ENCODE assay signal across 1 cellular context in genomic region chr2:121755237-121756111, GRCh38.
TF ChIP-seq lines count a peak whose summit lies in the region.

TSS of gene TSN (plus strand) at chr2:121755651. CDS start at chr2:121755780, 129 bp downstream.

TF ChIP-seq in H1, 55 proteins besides CTCF, POLR2A, EP300 and RAD21:
- TF ChIP-seq KDM4A (IDR thresholded peaks at IDR 0.05; ENCODE audit: low read depth, low read length, severe bottlenecking) (peak; percentile 100), RNF2 (IDR thresholded peaks at IDR 0.05; ENCODE audit: borderline replicate concordance, low read depth, low read length, missing control alignments, poor library complexity, severe bottlenecking) (no peak), TCF12 (IDR thresholded peaks at IDR 0.05; ENCODE audit: low read depth, low read length) (no peak), SRF (IDR thresholded peaks at IDR 0.05; ENCODE audit: low read depth, low read length) (peak; percentile 91), CREB1 (IDR thresholded peaks at IDR 0.05) (peak; percentile 92), POLR2AphosphoS5 (IDR thresholded peaks at IDR 0.05; ENCODE audit: low read depth, low read length) (peak; percentile 93), GTF2F1 (IDR thresholded peaks at IDR 0.05; ENCODE audit: borderline replicate concordance, low read depth, low read length) (no peak), BACH1 (IDR thresholded peaks at IDR 0.05; ENCODE audit: low read length) (no peak), CBX8 (IDR thresholded peaks at IDR 0.05; ENCODE audit: borderline replicate concordance, low read depth, low read length) (no peak), SIRT6 (IDR thresholded peaks at IDR 0.05; ENCODE audit: low read length) (no peak), FOSL1 (IDR thresholded peaks at IDR 0.05; ENCODE audit: insufficient read depth, low read depth, low read length) (no peak), CHD2 (IDR thresholded peaks at IDR 0.05; ENCODE audit: low read length) (no peak), SIX5 (IDR thresholded peaks at IDR 0.05; ENCODE audit: low read depth, low read length) (peak; percentile 41; the same call in 1 of the 2 replicates), SP2 (IDR thresholded peaks at IDR 0.05; ENCODE audit: low read length) (no peak), KDM1A (IDR thresholded peaks at IDR 0.05; ENCODE audit: borderline replicate concordance, low read length) (no peak), CTBP2 (IDR thresholded peaks at IDR 0.05; ENCODE audit: borderline replicate concordance, insufficient read depth, insufficient read length, low read length) (no peak), EZH2 (IDR thresholded peaks at IDR 0.05; ENCODE audit: low read depth, low read length, severe bottlenecking) (peak; percentile 28), CEBPB (IDR thresholded peaks at IDR 0.05; ENCODE audit: low read depth, low read length) (peak; percentile 63), YY1 (IDR thresholded peaks at IDR 0.05; ENCODE audit: low read depth, low read length) (0 out of 2 replicates have a peak, but pooled peaks have one; percentile 17), RFX5 (IDR thresholded peaks at IDR 0.05; ENCODE audit: borderline replicate concordance, low read depth, low read length) (no peak), CHD1 (IDR thresholded peaks at IDR 0.05; ENCODE audit: low read depth, low read length) (no peak), SUZ12 (IDR thresholded peaks at IDR 0.05; ENCODE audit: low read length) (no peak), POU5F1 (IDR thresholded peaks at IDR 0.05; ENCODE audit: low read depth, low read length) (no peak), TEAD4 (IDR thresholded peaks at IDR 0.05; ENCODE audit: low read depth, low read length) (no peak), ATF2 (IDR thresholded peaks at IDR 0.05; ENCODE audit: low read length) (no peak), NANOG (IDR thresholded peaks at IDR 0.05; ENCODE audit: insufficient read depth, low read depth, low read length, poor library complexity, severe bottlenecking) (peak; percentile 12), SP1 (IDR thresholded peaks at IDR 0.05; ENCODE audit: low read depth, low read length) (peak; percentile 82), GABPA (IDR thresholded peaks at IDR 0.05; ENCODE audit: borderline replicate concordance, insufficient read depth, low read length) (no peak), ATF3 (IDR thresholded peaks at IDR 0.05; ENCODE audit: insufficient read depth, low read depth, low read length) (peak; percentile 97), ZNF274 (IDR thresholded peaks at IDR 0.05; ENCODE audit: borderline replicate concordance, extremely low read depth, low read length) (no peak), TBP (IDR thresholded peaks at IDR 0.05; ENCODE audit: low read depth, low read length) (peak; percentile 86), BRCA1 (IDR thresholded peaks at IDR 0.05; ENCODE audit: low read depth, low read length) (no peak), MAFK (IDR thresholded peaks at IDR 0.05; ENCODE audit: low read depth, low read length) (no peak), TAF7 (optimal IDR thresholded peaks at IDR 0.05; ENCODE audit: borderline replicate concordance, low read depth, low read length) (peak; percentile 52), JUN (IDR thresholded peaks at IDR 0.05; ENCODE audit: low read depth, low read length) (no peak), KDM5A (IDR thresholded peaks at IDR 0.05; ENCODE audit: low read length) (peak; percentile 96), SIN3A (conservative IDR thresholded peaks at IDR 0.05 in 1 of 2, IDR thresholded peaks at IDR 0.05 in 1 of 2; ENCODE audit: low read depth in 1 of 2, low read length in 2 of 2) (peak; percentile 83 to 92), CBX5 (IDR thresholded peaks at IDR 0.05; ENCODE audit: low read depth, low read length) (no peak), NRF1 (IDR thresholded peaks at IDR 0.05; ENCODE audit: low read depth, low read length) (no peak), ASH2L (IDR thresholded peaks at IDR 0.05; ENCODE audit: low read length) (peak; percentile 100), RBBP5 (IDR thresholded peaks at IDR 0.05; ENCODE audit: borderline replicate concordance, low read depth, low read length) (peak; percentile 99), TAF1 (IDR thresholded peaks at IDR 0.05; ENCODE audit: low read depth, low read length) (peak; percentile 93), EGR1 (IDR thresholded peaks at IDR 0.05; ENCODE audit: borderline replicate concordance, low read depth, low read length) (peak; percentile 70; the same call in 1 of the 2 replicates), CHD7 (IDR thresholded peaks at IDR 0.05; ENCODE audit: insufficient replicate concordance, low read length) (no peak), HDAC6 (IDR thresholded peaks at IDR 0.05; ENCODE audit: low read depth, low read length) (peak; percentile 12), SAP30 (IDR thresholded peaks at IDR 0.05; ENCODE audit: insufficient read depth, insufficient replicate concordance, low read length) (peak; percentile 67), PHF8 (conservative IDR thresholded peaks at IDR 0.05; ENCODE audit: low read depth, low read length) (peak; percentile 87), MAX (IDR thresholded peaks at IDR 0.05) (peak; percentile 98), RXRA (IDR thresholded peaks at IDR 0.05; ENCODE audit: insufficient read depth, low read depth, low read length) (no peak), HDAC2 (IDR thresholded peaks at IDR 0.05; ENCODE audit: borderline replicate concordance in 1 of 2, low read depth in 2 of 2, low read length in 2 of 2) (peak; percentile 1 to 58; a peak in 2 of 4 replicates), SP4 (IDR thresholded peaks at IDR 0.05; ENCODE audit: low read length) (peak; percentile 99), JUND (IDR thresholded peaks at IDR 0.05; ENCODE audit: low read length) (peak; percentile 70; the same call in 1 of the 2 replicates), BCL11A (IDR thresholded peaks at IDR 0.05; ENCODE audit: low read depth in 2 of 2, low read length in 2 of 2) (no peak)
- TF ChIP-seq, protein P1, sequence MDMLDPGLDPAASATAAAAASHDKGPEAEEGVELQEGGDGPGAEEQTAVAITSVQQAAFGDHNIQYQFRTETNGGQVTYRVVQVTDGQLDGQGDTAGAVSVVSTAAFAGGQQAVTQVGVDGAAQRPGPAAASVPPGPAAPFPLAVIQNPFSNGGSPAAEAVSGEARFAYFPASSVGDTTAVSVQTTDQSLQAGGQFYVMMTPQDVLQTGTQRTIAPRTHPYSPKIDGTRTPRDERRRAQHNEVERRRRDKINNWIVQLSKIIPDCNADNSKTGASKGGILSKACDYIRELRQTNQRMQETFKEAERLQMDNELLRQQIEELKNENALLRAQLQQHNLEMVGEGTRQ (IDR thresholded peaks at IDR 0.05; ENCODE audit: low read length): peak; percentile 82
- TF ChIP-seq, protein P2, sequence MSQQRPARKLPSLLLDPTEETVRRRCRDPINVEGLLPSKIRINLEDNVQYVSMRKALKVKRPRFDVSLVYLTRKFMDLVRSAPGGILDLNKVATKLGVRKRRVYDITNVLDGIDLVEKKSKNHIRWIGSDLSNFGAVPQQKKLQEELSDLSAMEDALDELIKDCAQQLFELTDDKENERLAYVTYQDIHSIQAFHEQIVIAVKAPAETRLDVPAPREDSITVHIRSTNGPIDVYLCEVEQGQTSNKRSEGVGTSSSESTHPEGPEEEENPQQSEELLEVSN (IDR thresholded peaks at IDR 0.05): peak; percentile 69
